15 cellular contexts compared by ENCODE assay signal in genomic region chr16:89741342-89742014, GRCh38. TPM values are rescaled to one million over a fixed set of nuclear protein-coding genes. Genes with fewer than 3 reads are reported as not detected.
DNase-seq lines count a peak whose midpoint lies in the region; ATAC-seq and TF ChIP-seq lines count a peak whose summit lies in the region.
"Had no signal": no experiment of that assay in that cellular context is flagged by ENCODE, and none has a peak within 500 bp of the region (broad histone marks: within the 10 kb centered on the region; RNA-seq: fewer than 3 reads in every experiment).

No MANE protein-coding gene starts in this region.

- ATAC-seq in CD4-positive, CD25-positive, alpha-beta regulatory T cell (ENCODE audit: low read depth in 2 of 2) = no peak
- ATAC-seq in activated B cell treated with CpG ODN at 0.5 μM for 24 hours (ENCODE audit: low read depth) = peak; percentile 62
- peak; percentile 5 for ATAC-seq in left lobe of liver
- no peak for ATAC-seq in GM18520 (IDR thresholded peaks at IDR 0.05; ENCODE audit: unreplicated experiment)

- POLR2A ChIA-PET in activated B cell treated with CpG ODN at 0.5 μM for 24 hours (lab: Charles Lee) = interaction anchor here (1.3 kb wide), 1 partner anchor 21 kb away, joined by 4 read pairs; no protein-coding TSS in a partner anchor

- H3K27me3 ChIP-seq in CD4-positive, CD25-positive, alpha-beta regulatory T cell (ENCODE audit: control insufficient read depth, insufficient read depth, low read length) = no peaks in the 10 kb centered on the region
- H3K27me3 ChIP-seq: BLaER1, breast epithelium had no signal

- peaks cover 64% of the 10 kb centered on the region for H3K36me3 ChIP-seq in CD4-positive, CD25-positive, alpha-beta regulatory T cell (ENCODE audit: control insufficient read depth, insufficient read depth, low read length)

- H3K36me3 Mint-ChIP-seq in CD4-positive, CD25-positive, alpha-beta regulatory T cell = peaks cover 8% of the 10 kb centered on the region
- H3K36me3 Mint-ChIP-seq in activated B cell treated with CpG ODN at 0.5 μM for 24 hours (ENCODE audit: low read depth) = peaks cover 74% of the 10 kb centered on the region

- peak overlapping the region in 2 of 3 donors; percentile 67 to 68 for H3K27ac Mint-ChIP-seq in CD4-positive, CD25-positive, alpha-beta regulatory T cell
- H3K27ac Mint-ChIP-seq in activated B cell treated with CpG ODN at 0.5 μM for 24 hours = peak overlapping the region; percentile 30

- TF ChIP-seq CTCF in 22Rv1 (IDR thresholded peaks at IDR 0.05) (no peak), activated B cell treated with CpG ODN at 0.5 μM for 24 hours (IDR thresholded peaks at IDR 0.05) (no peak)

- no peak overlapping the region for H3K4me3 ChIP-seq in CD4-positive, CD25-positive, alpha-beta regulatory T cell (ENCODE audit: low read depth, low read length)
- H3K4me3 ChIP-seq: BLaER1, breast epithelium had no signal

- H3K4me3 Mint-ChIP-seq in CD4-positive, CD25-positive, alpha-beta regulatory T cell = no peak overlapping the region
- H3K4me3 Mint-ChIP-seq in activated B cell treated with CpG ODN at 0.5 μM for 24 hours = no peak overlapping the region
- H3K4me3 Mint-ChIP-seq: activated CD4-positive, alpha-beta T cell treated with anti-CD3 and anti-CD28 coated beads, Interleukin-2, amount 10 ng/mL, durations not matched to agents 7 days and 5 days had no signal

- intact Hi-C loops in activated B cell treated with CpG ODN at 0.5 μM for 24 hours (cut with micrococcal nuclease) = no loop called here

- CTCF ChIA-PET in activated B cell treated with CpG ODN at 0.5 μM for 24 hours (lab: Charles Lee) = interaction anchor here (1.5 to 1.9 kb wide), 2 partner anchors 35 to 52 kb away, joined by 4 to 6 read pairs; no protein-coding TSS in a partner anchor

- no peaks in the 10 kb centered on the region for H3K9me3 ChIP-seq in CD4-positive, CD25-positive, alpha-beta regulatory T cell (ENCODE audit: control insufficient read depth in 2 of 2, low read length in 2 of 2)
- H3K9me3 ChIP-seq: BLaER1, breast epithelium had no signal

- no peaks in the 10 kb centered on the region for H3K9me3 Mint-ChIP-seq in CD4-positive, CD25-positive, alpha-beta regulatory T cell
- no peaks in the 10 kb centered on the region for H3K9me3 Mint-ChIP-seq in activated B cell treated with CpG ODN at 0.5 μM for 24 hours
- H3K9me3 Mint-ChIP-seq: activated CD4-positive, alpha-beta T cell treated with anti-CD3 and anti-CD28 coated beads, Interleukin-2, amount 10 ng/mL, durations not matched to agents 7 days and 5 days had no signal

- H3K27ac ChIP-seq in 22Rv1 = peak overlapping the region; percentile 35
- H3K27ac ChIP-seq in CD4-positive, CD25-positive, alpha-beta regulatory T cell (ENCODE audit: insufficient read depth, low read length, poor library complexity, severe bottlenecking) = no peak overlapping the region
- H3K27ac ChIP-seq: BLaER1, breast epithelium had no signal

- H3K4me1 ChIP-seq in CD4-positive, CD25-positive, alpha-beta regulatory T cell (ENCODE audit: control insufficient read depth, insufficient read depth, low read length, poor library complexity, severe bottlenecking) = peaks cover 13% of the 10 kb centered on the region
- H3K4me1 ChIP-seq: breast epithelium had no signal

- peaks cover 0 to 37% (median 14%) of the 10 kb centered on the region in 4 donors for H3K4me1 Mint-ChIP-seq in CD4-positive, CD25-positive, alpha-beta regulatory T cell
- H3K4me1 Mint-ChIP-seq in activated B cell treated with CpG ODN at 0.5 μM for 24 hours = peaks cover 10% of the 10 kb centered on the region

- DNase-seq in CD4-positive, CD25-positive, alpha-beta regulatory T cell = no peak
- no peak for DNase-seq in activated B cell treated with CpG ODN at 0.5 μM for 24 hours
- no peak for DNase-seq in left lobe of liver (ENCODE audit: low spot score)
- no peak for DNase-seq in GM19238 (ENCODE audit: insufficient read length, low spot score)
- no peak for DNase-seq in dedifferentiated amniotic fluid mesenchymal stem cell (ENCODE audit: extremely low spot score)
- no peak for DNase-seq in putamen (ENCODE audit: low spot score)
- DNase-seq: activated CD4-positive, alpha-beta T cell treated with anti-CD3 and anti-CD28 coated beads, Interleukin-2, amount 10 ng/mL, durations not matched to agents 7 days and 5 days; activated gamma-delta T cell; midbrain; NCI-H774; T-helper 2 cell had no signal

- H3K27me3 Mint-ChIP-seq in CD4-positive, CD25-positive, alpha-beta regulatory T cell = no peaks in the 10 kb centered on the region
- H3K27me3 Mint-ChIP-seq in activated B cell treated with CpG ODN at 0.5 μM for 24 hours = no peaks in the 10 kb centered on the region
- H3K27me3 Mint-ChIP-seq: activated CD4-positive, alpha-beta T cell treated with anti-CD3 and anti-CD28 coated beads, Interleukin-2, amount 10 ng/mL, durations not matched to agents 7 days and 5 days had no signal

RNA-seq across cellular contexts. Expression of gene ZNF276, which starts 20.1 kb away (rescaled TPM):
- total RNA-seq in CD4-positive, CD25-positive, alpha-beta regulatory T cell = 108 TPM
- polyA plus RNA-seq in CD4-positive, CD25-positive, alpha-beta regulatory T cell = 10 to 100 TPM; 15.5 to 20.9 (median 19.7) TPM
- total RNA-seq in activated B cell treated with CpG ODN at 0.5 μM for 24 hours = 43.8 and 52.0 TPM in 2 replicates
- 13.2 TPM for total RNA-seq in left lobe of liver

RNA-seq across cellular contexts. Expression of gene VPS9D1, which starts 20.8 kb away (rescaled TPM):
- total RNA-seq in CD4-positive, CD25-positive, alpha-beta regulatory T cell = 22.0 TPM
- polyA plus RNA-seq in CD4-positive, CD25-positive, alpha-beta regulatory T cell = under 1 TPM; 0.13 to 0.41 (median 0.34) TPM
- total RNA-seq in activated B cell treated with CpG ODN at 0.5 μM for 24 hours (6.6 and 7.4 TPM in 2 replicates), left lobe of liver (15.0 TPM)

RNA-seq across cellular contexts. Expression of gene SPATA2L, which starts 40.0 kb away (rescaled TPM):
- 15.6 TPM for total RNA-seq in CD4-positive, CD25-positive, alpha-beta regulatory T cell
- 1 to 10 TPM; 5.6 to 8.8 (median 8.1) TPM for polyA plus RNA-seq in CD4-positive, CD25-positive, alpha-beta regulatory T cell
- total RNA-seq in activated B cell treated with CpG ODN at 0.5 μM for 24 hours (6.9 and 7.0 TPM in 2 replicates), left lobe of liver (13.8 TPM)

RNA-seq across cellular contexts. Expression of gene CDK10, which starts 55.0 kb away (rescaled TPM):
- total RNA-seq in CD4-positive, CD25-positive, alpha-beta regulatory T cell = 97.5 TPM
- polyA plus RNA-seq in CD4-positive, CD25-positive, alpha-beta regulatory T cell = 10 to 100 TPM; 20.5 to 28.0 (median 22.8) TPM
- total RNA-seq in activated B cell treated with CpG ODN at 0.5 μM for 24 hours (67.9 and 76.1 TPM in 2 replicates), left lobe of liver (69.1 TPM)

Comparison
In these comparisons a context has a peak if more than half of its experiments do, and no peak if none do; other contexts are left out.
1. ATAC-seq: peak in activated B cell treated with CpG ODN at 0.5 μM for 24 hours (single experiment) and left lobe of liver (single experiment); none in CD4-positive, CD25-positive, alpha-beta regulatory T cell (0 of 2) and GM18520 (single experiment).